8 cellular contexts compared by ENCODE assay signal in genomic region chr14:24095196-24096068, GRCh38. TPM values are rescaled to one million over a fixed set of nuclear protein-coding genes. Genes with fewer than 3 reads are reported as not detected.
DNase-seq lines count a peak whose midpoint lies in the region; ATAC-seq, FAIRE-seq and TF ChIP-seq lines count a peak whose summit lies in the region.

No MANE protein-coding gene starts in this region.

- H3K27me3 Mint-ChIP-seq in CD4-positive, CD25-positive, alpha-beta regulatory T cell = no peaks in the 10 kb centered on the region

- POLR2A ChIA-PET in PC-9 (lab: Charles Lee; ENCODE audit: unreplicated experiment) = interaction anchor here (0.6 to 0.7 kb wide), 2 partner anchors 13 to 20 kb away, joined by 3 read pairs; partner anchors contain the start of gene NRL

- H2AFZ ChIP-seq in PC-9 = no peak overlapping the region

- H3K4me2 ChIP-seq in PC-9 = peak overlapping the region; percentile 91

- H3K9me3 ChIP-seq in CD4-positive, CD25-positive, alpha-beta regulatory T cell (ENCODE audit: control insufficient read depth in 2 of 2, low read length in 2 of 2) = no peaks in the 10 kb centered on the region
- H3K9me3 ChIP-seq in PC-9 (ENCODE audit: insufficient read depth, low read depth) (no peaks in the 10 kb centered on the region), iPS DF 6.9 (ENCODE audit: control insufficient read depth, insufficient read depth, low read length) (no peaks in the 10 kb centered on the region), small intestine (ENCODE audit: control insufficient read depth, low read depth) (no peaks in the 10 kb centered on the region)

- FAIRE-seq in small intestine (lab: Jason Lieb, UNC) = no peak

- peaks cover 22% of the 10 kb centered on the region for H3K4me1 ChIP-seq in CD4-positive, CD25-positive, alpha-beta regulatory T cell (ENCODE audit: control insufficient read depth, insufficient read depth, low read length, poor library complexity, severe bottlenecking)
- H3K4me1 ChIP-seq in PC-9 (replicated peaks; ENCODE audit: insufficient read depth) (peaks cover 12% of the 10 kb centered on the region), iPS DF 6.9 (ENCODE audit: control insufficient read depth, insufficient read depth, low read length) (peaks cover 6% of the 10 kb centered on the region; the same call in 1 of the 2 replicates), small intestine (ENCODE audit: control insufficient read depth in 2 of 2, insufficient read depth in 1 of 2, low read depth in 1 of 2, low read length in 1 of 2) (peaks cover 6 to 8% of the 10 kb centered on the region in 2 donors)

- no peaks in the 10 kb centered on the region for H3K9me3 Mint-ChIP-seq in CD4-positive, CD25-positive, alpha-beta regulatory T cell

- H3K79me2 ChIP-seq in PC-9 (ENCODE audit: low read depth) = peaks cover 12% of the 10 kb centered on the region

- ATAC-seq in CD4-positive, CD25-positive, alpha-beta regulatory T cell (ENCODE audit: low read depth in 2 of 2) = peak; percentile 17 to 27
- ATAC-seq in GM19043 (IDR thresholded peaks at IDR 0.05; ENCODE audit: low read depth, unreplicated experiment) (peak; percentile 82), HG03159 (IDR thresholded peaks at IDR 0.05; ENCODE audit: unreplicated experiment) (peak; percentile 72)

- peaks cover 22% of the 10 kb centered on the region for H3K36me3 ChIP-seq in CD4-positive, CD25-positive, alpha-beta regulatory T cell (ENCODE audit: control insufficient read depth, insufficient read depth, low read length)
- no peaks in the 10 kb centered on the region for H3K36me3 ChIP-seq in PC-9 (ENCODE audit: low read depth)
- H3K36me3 ChIP-seq in iPS DF 6.9 (ENCODE audit: control insufficient read depth, insufficient read depth, low read length) = peaks cover 16% of the 10 kb centered on the region
- H3K36me3 ChIP-seq in small intestine (ENCODE audit: control insufficient read depth in 2 of 2, insufficient read depth in 2 of 2, low read length in 2 of 2) = peaks cover 5 to 16% of the 10 kb centered on the region in 2 donors

- H3K27me3 ChIP-seq in CD4-positive, CD25-positive, alpha-beta regulatory T cell (ENCODE audit: control insufficient read depth, insufficient read depth, low read length) = no peaks in the 10 kb centered on the region
- H3K27me3 ChIP-seq in PC-9 (ENCODE audit: insufficient read depth, low read depth) (no peaks in the 10 kb centered on the region), iPS DF 6.9 (ENCODE audit: control insufficient read depth, insufficient read depth, low read length) (no peaks in the 10 kb centered on the region), small intestine (ENCODE audit: control insufficient read depth in 2 of 2, insufficient read depth in 2 of 2, low read length in 2 of 2) (no peaks in the 10 kb centered on the region)

- H3K9me2 ChIP-seq in PC-9 (ENCODE audit: insufficient read depth) = 0 out of 2 replicates have a peak, but pooled peaks cover 3% of the 10 kb centered on the region

- TF ChIP-seq CTCF in PC-9 (conservative IDR thresholded peaks at IDR 0.05) = no peak

- H3K36me3 Mint-ChIP-seq in CD4-positive, CD25-positive, alpha-beta regulatory T cell = peaks cover 9% of the 10 kb centered on the region

- BruUV-seq in PC-9 (replicated peaks; lab: Mats Ljungman, UMichigan) = no TSS peak

- peak overlapping the region; percentile 82 for H3K4me3 ChIP-seq in CD4-positive, CD25-positive, alpha-beta regulatory T cell (ENCODE audit: low read depth, low read length)
- peak overlapping the region; percentile 78 for H3K4me3 ChIP-seq in PC-9
- peak overlapping the region; percentile 83; the same call in 1 of the 2 replicates for H3K4me3 ChIP-seq in iPS DF 6.9 (ENCODE audit: low read length)
- peak overlapping the region; percentile 80 to 92 for H3K4me3 ChIP-seq in small intestine (ENCODE audit: low read depth in 1 of 2, low read length in 2 of 2)

- peak; percentile 12 to 84 (median 35) for DNase-seq in CD4-positive, CD25-positive, alpha-beta regulatory T cell
- DNase-seq in PC-9 (peak in 1 of 2 experiments; percentile 24), iPS DF 6.9 (ENCODE audit: low read depth, low spot score) (no peak), small intestine (peak; percentile 97), globus pallidus (ENCODE audit: low spot score) (no peak)
- DNase-seq in activated naive CD8-positive, alpha-beta T cell treated with anti-CD3 and anti-CD28 coated beads, Interleukin-2, amount 50 U/mL, for 16 hours (ENCODE audit: low read depth, low spot score) = peak; percentile 31

- H3K4me1 Mint-ChIP-seq in CD4-positive, CD25-positive, alpha-beta regulatory T cell = peaks cover 7 to 39% (median 23%) of the 10 kb centered on the region in 4 donors

- H4K20me1 ChIP-seq in PC-9 (ENCODE audit: insufficient read depth) = no peaks in the 10 kb centered on the region

- peak overlapping the region; percentile 86 for H3K27ac ChIP-seq in CD4-positive, CD25-positive, alpha-beta regulatory T cell (ENCODE audit: insufficient read depth, low read length, poor library complexity, severe bottlenecking)
- no peak overlapping the region for H3K27ac ChIP-seq in PC-9
- no peak overlapping the region for H3K27ac ChIP-seq in iPS DF 6.9 (ENCODE audit: low read length)
- peak overlapping the region; percentile 96 to 99 for H3K27ac ChIP-seq in small intestine (ENCODE audit: low read depth in 1 of 2, low read length in 1 of 2)

- H3K4me3 Mint-ChIP-seq in CD4-positive, CD25-positive, alpha-beta regulatory T cell = peak overlapping the region; percentile 89 to 99 (median 99)

- no CpG with 5 or more reads among the region's 13 CpGs for WGBS in iPS DF 6.9 (ENCODE audit: insufficient coverage, insufficient read length)
- 15 to 30% (median 17%) methylated on average over 13 of the region's 13 CpGs for WGBS in small intestine, 3 donors

- intact Hi-C loops in PC-9 (cut with micrococcal nuclease; ENCODE audit: unreplicated experiment) = no loop called here

- H3F3A ChIP-seq in PC-9 (ENCODE audit: insufficient read depth, low read depth) = peaks cover 4% of the 10 kb centered on the region; the same call in 1 of the 2 replicates

- CTCF ChIA-PET in PC-9 (lab: Charles Lee) = interaction anchor here (0.5 to 1.2 kb wide), 5 partner anchors 14 to 211 kb away, joined by 3 to 4 read pairs (median 3); no protein-coding TSS in a partner anchor

- H3K27ac Mint-ChIP-seq in CD4-positive, CD25-positive, alpha-beta regulatory T cell = peak overlapping the region; percentile 96 to 99 (median 97)

RNA-seq across cellular contexts. Expression of gene PCK2, which starts 1.3 kb away (rescaled TPM):
- 21.0 TPM for total RNA-seq in CD4-positive, CD25-positive, alpha-beta regulatory T cell
- 10 to 100 TPM; 26.3 to 32.2 (median 27.8) TPM for polyA plus RNA-seq in CD4-positive, CD25-positive, alpha-beta regulatory T cell
- total RNA-seq in PC-9 (2021) = 77.4 and 113 TPM in 2 replicates
- polyA plus RNA-seq in small intestine = 100 to 1,000 TPM; 227 to 870 (median 380) TPM

RNA-seq across cellular contexts. Expression of gene DCAF11, which starts 19.1 kb away (rescaled TPM):
- total RNA-seq in CD4-positive, CD25-positive, alpha-beta regulatory T cell = 97.8 TPM
- polyA plus RNA-seq in CD4-positive, CD25-positive, alpha-beta regulatory T cell = 10 to 100 TPM; 73.4 to 95.7 (median 82.3) TPM
- 52.7 and 87.6 TPM in 2 replicates for total RNA-seq in PC-9 (2021)
- 100 to 1,000 TPM in 1 of 3 donors, 10 to 100 TPM in 2; 72.1 to 122 (median 76.3) TPM for polyA plus RNA-seq in small intestine

RNA-seq across cellular contexts. Expression of gene NRL, which starts 19.3 kb away (rescaled TPM):
- 2.8 TPM for total RNA-seq in CD4-positive, CD25-positive, alpha-beta regulatory T cell
- 1 to 10 TPM; 1.9 to 2.9 (median 2.1) TPM for polyA plus RNA-seq in CD4-positive, CD25-positive, alpha-beta regulatory T cell
- 1.2 and 2.3 TPM in 2 replicates for total RNA-seq in PC-9 (2021)
- 1 to 10 TPM; 2.4 to 4.0 (median 2.9) TPM for polyA plus RNA-seq in small intestine

RNA-seq across cellular contexts. Expression of gene CPNE6, which starts 24.1 kb away (rescaled TPM):
- not detected for total RNA-seq in CD4-positive, CD25-positive, alpha-beta regulatory T cell
- not detected for polyA plus RNA-seq in CD4-positive, CD25-positive, alpha-beta regulatory T cell
- total RNA-seq in PC-9 (2021) = not detected in 2 replicates
- polyA plus RNA-seq in small intestine = 10 to 100 TPM in 1 of 3 donors, 1 to 10 TPM in 2; 3.3 to 10.7 (median 5.1) TPM

RNA-seq across cellular contexts. Expression of gene FITM1, which starts 35.0 kb away (rescaled TPM):
- 1.1 TPM for total RNA-seq in CD4-positive, CD25-positive, alpha-beta regulatory T cell
- under 1 TPM in 3 of 4 donors, not detected in 1; 0.20 to 0.42 (median 0.24) TPM for polyA plus RNA-seq in CD4-positive, CD25-positive, alpha-beta regulatory T cell
- 0.48 and 0.72 TPM in 2 replicates for total RNA-seq in PC-9 (2021)
- polyA plus RNA-seq in small intestine = 1 to 10 TPM; 2.4 to 5.8 (median 5.1) TPM

Comparison
In these comparisons a context has a peak if more than half of its experiments do, and no peak if none do; other contexts are left out.
1. ATAC-seq: peak in every context shown above with its lines; median percentile 82 in GM19043; 72 in HG03159; 22 in CD4-positive, CD25-positive, alpha-beta regulatory T cell.
2. DNase-seq: peak in CD4-positive, CD25-positive, alpha-beta regulatory T cell (3 of 3), activated naive CD8-positive, alpha-beta T cell treated with anti-CD3 and anti-CD28 coated beads, Interleukin-2, amount 50 U/mL, for 16 hours (single experiment) and small intestine (single experiment); none in iPS DF 6.9 (single experiment) and globus pallidus (single experiment).
3. H3K27ac ChIP-seq: peak in CD4-positive, CD25-positive, alpha-beta regulatory T cell (single experiment) and small intestine (2 of 2); none in PC-9 (single experiment) and iPS DF 6.9 (single experiment).
4. Peak in every context shown above with its lines, with median percentiles within 50 percentile points of each other: H3K4me3 ChIP-seq.